ENCODE assay signal across 9 cellular contexts in the genomic region with DNA sequence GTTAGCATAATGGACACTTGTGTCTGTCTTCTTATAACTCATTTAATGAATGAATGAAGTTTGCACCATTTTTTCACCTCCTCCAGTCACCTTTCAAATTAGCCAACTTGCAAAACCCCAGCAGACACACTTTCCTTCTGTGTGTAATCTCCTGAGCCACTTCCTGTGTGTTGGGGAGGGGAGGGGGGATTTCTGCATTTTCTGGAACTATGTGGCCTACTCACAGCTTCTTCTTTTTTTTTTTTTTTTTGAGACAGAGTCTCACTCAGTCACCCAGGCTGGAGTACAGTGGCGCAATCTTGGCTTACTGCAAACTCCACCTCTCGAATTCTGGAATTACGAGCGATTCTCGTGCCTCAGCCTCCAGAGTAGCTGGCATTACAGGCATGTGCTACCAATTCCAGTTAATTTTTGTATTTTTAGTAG.
A peak's percentile ranks its signal among the peaks of the same experiment; 100 is the strongest.
DNase-seq lines count a peak whose midpoint lies in the region; ATAC-seq and TF ChIP-seq lines count a peak whose summit lies in the region.
"Had no signal": no experiment of that assay in that cellular context is flagged by ENCODE, and none has a peak within 500 bp of the region (broad histone marks: within the 10 kb centered on the region; RNA-seq: fewer than 3 reads in every experiment).

No MANE protein-coding gene starts in this region.

- no peak for TF ChIP-seq CTCF in fibroblast of mammary gland (conservative IDR thresholded peaks at IDR 0.05; ENCODE audit: control insufficient read depth, insufficient read depth, low read depth, low read length)

- DNase-seq in SIG-M5 (lab: John Stamatoyannopoulos, UW) (peak; percentile 36), fibroblast of mammary gland (ENCODE audit: low read depth) (peak; percentile 76), DMS 273 (lab: John Stamatoyannopoulos, UW; ENCODE audit: unreplicated experiment) (no peak)
- peak; percentile 27 for DNase-seq in stimulated activated CD4-positive, alpha-beta T cell treated with anti-CD3 and anti-CD28 coated beads, Interleukin-4, amount 100 ng/mL, for 24 hours
- no peak for DNase-seq in activated CD8-positive, alpha-beta memory T cell treated with anti-CD3 and anti-CD28 coated beads, Interleukin-2, amount 50 U/mL, for 4 hours
- DNase-seq: activated effector memory CD4-positive, alpha-beta T cell treated with anti-CD3 and anti-CD28 coated beads, Interleukin-2, amount 50 U/mL, for 16 hours; NCI-H2107 had no signal

- peak; percentile 50 for ATAC-seq in GM21786 (IDR thresholded peaks at IDR 0.05; ENCODE audit: unreplicated experiment)
- ATAC-seq in GM18907 (IDR thresholded peaks at IDR 0.05; ENCODE audit: unreplicated experiment) = no peak

- no peak overlapping the region for H3K4me3 ChIP-seq in fibroblast of mammary gland (ENCODE audit: control insufficient read depth, low read depth, low read length)

Comparison
In these comparisons a context has a peak if more than half of its experiments do, and no peak if none do; other contexts are left out.
1. DNase-seq: peak in SIG-M5 (single experiment), fibroblast of mammary gland (single experiment) and stimulated activated CD4-positive, alpha-beta T cell treated with anti-CD3 and anti-CD28 coated beads, Interleukin-4, amount 100 ng/mL, for 24 hours (single experiment); none in activated CD8-positive, alpha-beta memory T cell treated with anti-CD3 and anti-CD28 coated beads, Interleukin-2, amount 50 U/mL, for 4 hours (single experiment) and DMS 273 (single experiment).